In the genomic region with DNA sequence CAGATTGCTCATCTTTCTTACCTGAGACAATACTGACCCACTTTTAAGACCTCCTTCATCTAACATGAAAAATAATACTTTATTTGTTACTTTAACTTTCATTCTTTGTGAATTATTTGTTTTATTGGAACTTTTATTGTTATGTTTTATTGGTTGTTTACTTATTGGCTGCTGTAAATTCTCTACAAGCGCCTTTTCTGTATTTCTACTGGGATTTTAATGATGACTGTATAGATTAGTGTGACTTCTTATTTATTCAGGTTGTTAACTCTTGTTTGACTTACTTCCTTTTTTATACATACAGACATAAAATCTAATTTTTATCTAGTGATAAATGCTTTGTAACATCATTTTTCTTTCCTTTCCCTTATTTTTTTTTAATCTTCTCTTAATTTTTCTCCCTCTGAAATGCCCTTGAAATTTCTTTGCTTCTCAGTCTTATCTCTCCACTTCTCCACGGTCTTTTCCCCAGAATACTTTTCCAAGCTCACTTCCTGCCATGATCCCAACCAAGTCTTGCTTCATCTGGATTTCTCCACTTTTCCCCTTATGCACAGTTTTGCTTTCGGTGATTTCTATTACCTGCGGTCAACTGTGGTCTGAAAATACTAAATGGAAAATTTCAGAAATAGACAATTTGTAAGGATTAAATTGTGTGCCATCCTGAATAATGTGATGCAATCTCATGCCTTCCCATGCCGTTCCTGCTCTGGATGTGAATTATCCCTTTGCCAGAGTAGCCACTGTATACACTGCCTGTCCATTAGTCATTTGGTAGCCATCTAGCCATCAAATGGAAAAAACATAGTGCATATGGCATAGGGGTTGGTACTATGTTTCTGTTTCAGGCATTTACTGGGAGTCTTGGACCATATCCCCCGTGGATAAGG, we compare ENCODE assay signal across 18 cellular contexts.
DNase-seq lines count a peak whose midpoint lies in the region; ATAC-seq and TF ChIP-seq lines count a peak whose summit lies in the region.
"Had no signal": no experiment of that assay in that cellular context is flagged by ENCODE, and none has a peak within 500 bp of the region (broad histone marks: within the 10 kb centered on the region; RNA-seq: fewer than 3 reads in every experiment).

No MANE protein-coding gene starts in this region.

- H3K4me2 ChIP-seq in H9 (ENCODE audit: insufficient read depth, insufficient read length, low read length): no peak overlapping the region
- H3K4me2 ChIP-seq in PC-3 (ENCODE audit: low read length): no peak overlapping the region
- H3K4me2 ChIP-seq: SK-N-SH had no signal

- H4K20me1 ChIP-seq in H9 (ENCODE audit: control insufficient read depth, insufficient read depth, insufficient read length): no peaks in the 10 kb centered on the region
- no peaks in the 10 kb centered on the region for H4K20me1 ChIP-seq in PC-3 (ENCODE audit: low read length)

- no peak for DNase-seq in H9
- DNase-seq in PC-3: no peak
- no peak for DNase-seq in nephron progenitor cell
- DNase-seq in activated naive CD8-positive, alpha-beta T cell treated with anti-CD3 and anti-CD28 coated beads, Interleukin-2, amount 50 U/mL, for 24 hours: no peak
- DNase-seq in right lobe of liver: no peak
- DNase-seq in activated T-cell treated with anti-CD3 and anti-CD28 coated beads for 4 hours: no peak
- DNase-seq: CD4-positive, CD25-positive, alpha-beta regulatory T cell; HFFc6; KBM-7; MV-4-11; NCI-H1417; NCI-H1694 treated with DMSO at 0.1 percent for 48 hours; NCI-H446; NCI-H526 treated with DMSO at 0.1 percent for 48 hours; SIG-M5; SK-N-SH had no signal

- H3K23ac ChIP-seq in H9 (ENCODE audit: insufficient read length, low read depth, low read length): no peak overlapping the region

- no peaks in the 10 kb centered on the region for H3F3A ChIP-seq in PC-3 (ENCODE audit: low read length, unreplicated experiment)

- H3K9me3 Mint-ChIP-seq in H9 (peaks cover 0 to 2% of the 10 kb centered on the region in 2 experiments; a peak in 1 of 5 replicates), brain (peaks cover 0 to 3% (median 0%) of the 10 kb centered on the region in 5 experiments), nephron progenitor cell (no peaks in the 10 kb centered on the region)
- no peaks in the 10 kb centered on the region for H3K9me3 Mint-ChIP-seq in activated naive CD8-positive, alpha-beta T cell treated with anti-CD3 and anti-CD28 coated beads, Interleukin-2, amount 50 U/mL, for 24 hours
- H3K9me3 Mint-ChIP-seq: HFFc6 had no signal

- H3K4me1 Mint-ChIP-seq in H9 (peaks cover 34 to 38% of the 10 kb centered on the region in 2 experiments), brain (peaks cover 60% of the 10 kb centered on the region), nephron progenitor cell (peaks cover 41% of the 10 kb centered on the region)
- peaks cover 16% of the 10 kb centered on the region for H3K4me1 Mint-ChIP-seq in activated naive CD8-positive, alpha-beta T cell treated with anti-CD3 and anti-CD28 coated beads, Interleukin-2, amount 50 U/mL, for 24 hours

- TF ChIP-seq CTCF in H9 (conservative IDR thresholded peaks at IDR 0.05): no peak
- no peak for TF ChIP-seq CTCF in PC-3 (conservative IDR thresholded peaks at IDR 0.05; ENCODE audit: low read depth, low read length)
- TF ChIP-seq CTCF in brain (conservative IDR thresholded peaks at IDR 0.05): no peak
- TF ChIP-seq CTCF in nephron progenitor cell (IDR thresholded peaks at IDR 0.05): no peak
- TF ChIP-seq CTCF in right lobe of liver (IDR thresholded peaks at IDR 0.05): no peak

- TF ChIP-seq POLR2A in right lobe of liver (IDR thresholded peaks at IDR 0.05): no peak

- intact Hi-C loops in PC-3 (cut with micrococcal nuclease) (no loop called here), right lobe of liver (cut with DNase I) (no loop called here)

- no TSS peak for BruUV-seq in PC-3 (replicated peaks; lab: Mats Ljungman, UMichigan)

- H2BK5ac ChIP-seq in H9 (ENCODE audit: insufficient read length, low read length): no peak overlapping the region

- H3K27me3 Mint-ChIP-seq in H9 (ENCODE audit: low read depth): no peaks in the 10 kb centered on the region
- no peaks in the 10 kb centered on the region for H3K27me3 Mint-ChIP-seq in brain
- peaks cover 3% of the 10 kb centered on the region for H3K27me3 Mint-ChIP-seq in nephron progenitor cell (ENCODE audit: low read depth, poor library complexity)
- peaks cover 3% of the 10 kb centered on the region for H3K27me3 Mint-ChIP-seq in activated naive CD8-positive, alpha-beta T cell treated with anti-CD3 and anti-CD28 coated beads, Interleukin-2, amount 50 U/mL, for 24 hours
- H3K27me3 Mint-ChIP-seq: CD4-positive, CD25-positive, alpha-beta regulatory T cell had no signal

- CTCF ChIA-PET in PC-3 (lab: Charles Lee): no interaction called here

- WGBS in H9 (ENCODE audit: extremely low coverage, insufficient read length, low lambda C conversion rate): no CpG with 5 or more reads among the region's 6 CpGs
- WGBS in right lobe of liver (ENCODE audit: insufficient coverage, low coverage, low lambda C conversion rate, missing lambda C conversion rate): 88% methylated on average over 6 of the region's 6 CpGs

- H3K79me1 ChIP-seq in H9 (ENCODE audit: insufficient read depth, low read depth, low read length, poor library complexity, severe bottlenecking): no peaks in the 10 kb centered on the region

- H2AFZ ChIP-seq in H9 (ENCODE audit: low read length): no peak overlapping the region
- H2AFZ ChIP-seq in PC-3 (ENCODE audit: low read length): no peak overlapping the region

- H3K18ac ChIP-seq in H9 (ENCODE audit: insufficient read length, low read depth, low read length): no peak overlapping the region

- H3K9ac ChIP-seq in H9 (ENCODE audit: extremely low read depth, insufficient read length, low read length): no peak overlapping the region
- no peak overlapping the region for H3K9ac ChIP-seq in PC-3 (ENCODE audit: low read length)
- H3K9ac ChIP-seq: SK-N-SH had no signal

- no peak overlapping the region for H3K56ac ChIP-seq in H9 (ENCODE audit: insufficient read length, low read depth, low read length)

- H3K36me3 ChIP-seq in PC-3 (ENCODE audit: low read depth, low read length) (no peaks in the 10 kb centered on the region), right lobe of liver (no peaks in the 10 kb centered on the region)

- H3K14ac ChIP-seq in H9 (ENCODE audit: insufficient read depth, low read length): no peak overlapping the region

- no peak overlapping the region for H4K8ac ChIP-seq in H9 (replicated peaks; ENCODE audit: insufficient read length, low read depth, low read length)

- H4K91ac ChIP-seq in H9 (ENCODE audit: insufficient read length, low read depth, low read length): no peak overlapping the region

- H3K27ac Mint-ChIP-seq in H9: peak overlapping the region in 2 of 3 experiments; percentile 10 to 13; a peak in 3 of 7 replicates
- peak overlapping the region in 4 of 5 experiments; percentile 16 to 92 (median 43) for H3K27ac Mint-ChIP-seq in brain
- H3K27ac Mint-ChIP-seq in nephron progenitor cell: peak overlapping the region; percentile 52
- no peak overlapping the region for H3K27ac Mint-ChIP-seq in activated naive CD8-positive, alpha-beta T cell treated with anti-CD3 and anti-CD28 coated beads, Interleukin-2, amount 50 U/mL, for 24 hours
- H3K27ac Mint-ChIP-seq: CD4-positive, CD25-positive, alpha-beta regulatory T cell; HFFc6 had no signal

- H2AK5ac ChIP-seq in H9 (ENCODE audit: insufficient read length, low read length): no peak overlapping the region

- H3K4me3 ChIP-seq in PC-3 (ENCODE audit: low read length): no peak overlapping the region
- no peak overlapping the region for H3K4me3 ChIP-seq in right lobe of liver

- H3T11ph ChIP-seq in H9 (ENCODE audit: low read length): no peak overlapping the region

- no peak overlapping the region for H2BK12ac ChIP-seq in H9 (ENCODE audit: insufficient read length, low read depth, low read length)

- no peak overlapping the region for H3K4ac ChIP-seq in H9 (ENCODE audit: low read depth, low read length)

- H3K23me2 ChIP-seq in H9 (ENCODE audit: insufficient read length, low read depth, low read length, poor library complexity, severe bottlenecking): no peaks in the 10 kb centered on the region

- ATAC-seq in PC-3: peak; percentile 27; the same call in 1 of the 2 replicates
- ATAC-seq in activated naive CD8-positive, alpha-beta T cell treated with anti-CD3 and anti-CD28 coated beads, Interleukin-2, amount 50 U/mL, for 24 hours: no peak
- ATAC-seq in right lobe of liver: no peak

- H3K27ac ChIP-seq in H9 (ENCODE audit: insufficient read length, low read depth, low read length) (no peak overlapping the region), PC-3 (ENCODE audit: low read length) (no peak overlapping the region), right lobe of liver (no peak overlapping the region)
- H3K27ac ChIP-seq: RWPE1 had no signal

- H3K4me1 ChIP-seq in H9 (ENCODE audit: insufficient read depth, low read length) (peaks cover 10% of the 10 kb centered on the region), PC-3 (ENCODE audit: insufficient read depth, low read length) (peaks cover 2% of the 10 kb centered on the region; the same call in 1 of the 2 replicates), right lobe of liver (no peaks in the 10 kb centered on the region)

- no peaks in the 10 kb centered on the region for H3K27me3 ChIP-seq in H9 (ENCODE audit: insufficient read depth, low read length)
- H3K27me3 ChIP-seq in PC-3 (ENCODE audit: low read length): no peaks in the 10 kb centered on the region
- H3K27me3 ChIP-seq in right lobe of liver: no peaks in the 10 kb centered on the region

- POLR2A ChIA-PET in PC-3 (lab: Charles Lee; ENCODE audit: unreplicated experiment): no interaction called here

- H3K4me3 Mint-ChIP-seq in H9 (no peak overlapping the region), brain (no peak overlapping the region), nephron progenitor cell (no peak overlapping the region)
- no peak overlapping the region for H3K4me3 Mint-ChIP-seq in activated naive CD8-positive, alpha-beta T cell treated with anti-CD3 and anti-CD28 coated beads, Interleukin-2, amount 50 U/mL, for 24 hours
- H3K4me3 Mint-ChIP-seq: CD4-positive, CD25-positive, alpha-beta regulatory T cell; HFFc6 had no signal

- no peaks in the 10 kb centered on the region for H3K9me2 ChIP-seq in PC-3 (replicated peaks; ENCODE audit: low read length)
- H3K9me2 ChIP-seq: SK-N-SH had no signal

- no peak overlapping the region for H2BK20ac ChIP-seq in H9 (ENCODE audit: low read depth, low read length, poor library complexity, severe bottlenecking)

- H3K79me2 ChIP-seq in H9 (ENCODE audit: insufficient read depth, low read length) (no peaks in the 10 kb centered on the region), PC-3 (ENCODE audit: low read length) (no peaks in the 10 kb centered on the region)

- no peak overlapping the region for H2BK15ac ChIP-seq in H9 (ENCODE audit: low read depth, low read length)

- no peaks in the 10 kb centered on the region for H3K9me3 ChIP-seq in H9 (ENCODE audit: control insufficient read depth, low read depth, low read length)
- H3K9me3 ChIP-seq in PC-3 (ENCODE audit: low read length): no peaks in the 10 kb centered on the region
- H3K9me3 ChIP-seq in right lobe of liver: no peaks in the 10 kb centered on the region
- H3K9me3 ChIP-seq: SK-N-SH had no signal

- no peak overlapping the region for H4K5ac ChIP-seq in H9 (ENCODE audit: insufficient read length, low read depth, low read length)

- no peak overlapping the region for H2BK120ac ChIP-seq in H9 (ENCODE audit: low read depth, low read length, poor library complexity, severe bottlenecking)

- H3K36me3 Mint-ChIP-seq in H9 (ENCODE audit: insufficient read depth in 1 of 3, low read depth in 3 of 3) (peaks cover 12 to 32% (median 12%) of the 10 kb centered on the region in 3 experiments), brain (peaks cover 19% of the 10 kb centered on the region), nephron progenitor cell (ENCODE audit: low read depth) (peaks cover 51% of the 10 kb centered on the region)
- no peaks in the 10 kb centered on the region for H3K36me3 Mint-ChIP-seq in activated naive CD8-positive, alpha-beta T cell treated with anti-CD3 and anti-CD28 coated beads, Interleukin-2, amount 50 U/mL, for 24 hours (ENCODE audit: low read depth)
- H3K36me3 Mint-ChIP-seq: CD4-positive, CD25-positive, alpha-beta regulatory T cell had no signal
